ENCODE assay signal across 14 cellular contexts in genomic region chr1:233721003-233721595, GRCh38.
A peak's percentile ranks its signal among the peaks of the same experiment; 100 is the strongest.
DNase-seq lines count a peak whose midpoint lies in the region; ATAC-seq, FAIRE-seq and TF ChIP-seq lines count a peak whose summit lies in the region.
"Had no signal": no experiment of that assay in that cellular context is flagged by ENCODE, and none has a peak within 500 bp of the region (broad histone marks: within the 10 kb centered on the region; RNA-seq: fewer than 3 reads in every experiment).

No MANE protein-coding gene starts in this region.

- intact Hi-C loops in activated CD4-positive, alpha-beta memory T cell treated with anti-CD3 and anti-CD28 coated beads for 36 hours (cut with micrococcal nuclease) = loop anchor here (1.0 kb wide), 1 partner anchor 94 kb away; no protein-coding TSS in a partner anchor

- H3K4me3 Mint-ChIP-seq in activated CD4-positive, alpha-beta memory T cell treated with anti-CD3 and anti-CD28 coated beads for 36 hours = no peak overlapping the region
- H3K4me3 Mint-ChIP-seq: neural progenitor cell; stimulated activated naive CD8-positive, alpha-beta T cell treated with anti-CD3 and anti-CD28 coated beads, Interleukin-15, amount 100 ng/mL, for 72 hours had no signal

- no peak overlapping the region for H3K27ac Mint-ChIP-seq in activated CD4-positive, alpha-beta memory T cell treated with anti-CD3 and anti-CD28 coated beads for 36 hours
- H3K27ac Mint-ChIP-seq: neural progenitor cell had no signal

- H3K4me1 Mint-ChIP-seq in activated CD4-positive, alpha-beta memory T cell treated with anti-CD3 and anti-CD28 coated beads for 36 hours (ENCODE audit: low read depth) = no peaks in the 10 kb centered on the region
- H3K4me1 Mint-ChIP-seq: stimulated activated naive CD8-positive, alpha-beta T cell treated with anti-CD3 and anti-CD28 coated beads, Interleukin-15, amount 100 ng/mL, for 72 hours had no signal

- no peaks in the 10 kb centered on the region for H3K36me3 Mint-ChIP-seq in activated CD4-positive, alpha-beta memory T cell treated with anti-CD3 and anti-CD28 coated beads for 36 hours
- H3K36me3 Mint-ChIP-seq: neural progenitor cell had no signal

- no peak overlapping the region for H3K27ac ChIP-seq in coronary artery
- H3K27ac ChIP-seq: ascending aorta, esophagus squamous epithelium, neural progenitor cell had no signal

- peak; percentile 99 for FAIRE-seq in islet of Langerhans (lab: Jason Lieb, UNC)

- no peak for TF ChIP-seq CTCF in coronary artery (IDR thresholded peaks at IDR 0.05)

- POLR2A ChIA-PET in activated CD4-positive, alpha-beta memory T cell treated with anti-CD3 and anti-CD28 coated beads for 36 hours (lab: Charles Lee) = no interaction called here

- no peaks in the 10 kb centered on the region for H3K9me3 Mint-ChIP-seq in activated CD4-positive, alpha-beta memory T cell treated with anti-CD3 and anti-CD28 coated beads for 36 hours
- H3K9me3 Mint-ChIP-seq: stimulated activated naive CD8-positive, alpha-beta T cell treated with anti-CD3 and anti-CD28 coated beads, Interleukin-15, amount 100 ng/mL, for 72 hours had no signal

- H3K27me3 Mint-ChIP-seq in activated CD4-positive, alpha-beta memory T cell treated with anti-CD3 and anti-CD28 coated beads for 36 hours = peaks cover 17% of the 10 kb centered on the region
- H3K27me3 Mint-ChIP-seq: stimulated activated naive CD8-positive, alpha-beta T cell treated with anti-CD3 and anti-CD28 coated beads, Interleukin-15, amount 100 ng/mL, for 72 hours had no signal

- H3K4me3 ChIP-seq in coronary artery = no peak overlapping the region
- H3K4me3 ChIP-seq: ascending aorta, esophagus squamous epithelium, neural progenitor cell had no signal

- DNase-seq in NCI-H1105 treated with DMSO at 0.1 percent for 48 hours (lab: John Stamatoyannopoulos, UW) (peak; percentile 1), NCI-H1105 (lab: John Stamatoyannopoulos, UW) (no peak), RPMI8226 (peak; percentile 27), coronary artery (ENCODE audit: low spot score) (no peak), cortex of kidney (lab: John Stamatoyannopoulos, UW) (no peak)
- no peak for DNase-seq in activated CD4-positive, alpha-beta memory T cell treated with anti-CD3 and anti-CD28 coated beads for 36 hours
- DNase-seq: activated CD8-positive, alpha-beta memory T cell treated with anti-CD3 and anti-CD28 coated beads, Interleukin-2, amount 50 U/mL, for 48 hours; esophagus squamous epithelium; stimulated activated CD4-positive, alpha-beta T cell treated with anti-CD3 and anti-CD28 coated beads, Interleukin-1b, Interleukin-23, amount 100 ng/mL, for 48 hours; stimulated activated naive CD8-positive, alpha-beta T cell treated with anti-CD3 and anti-CD28 coated beads, Interleukin-15, amount 100 ng/mL, for 72 hours had no signal

- peak; percentile 69 for ATAC-seq in HG03060 (IDR thresholded peaks at IDR 0.05; ENCODE audit: low read depth, unreplicated experiment)
- ATAC-seq: stimulated activated naive CD8-positive, alpha-beta T cell treated with anti-CD3 and anti-CD28 coated beads, Interleukin-15, amount 100 ng/mL, for 72 hours had no signal

- CTCF ChIA-PET in activated CD4-positive, alpha-beta memory T cell treated with anti-CD3 and anti-CD28 coated beads for 36 hours (lab: Charles Lee) = interaction anchor here (0.6 kb wide), 1 partner anchor 429 kb away, joined by 3 read pairs; no protein-coding TSS in a partner anchor

Comparison
In these comparisons a context has a peak if more than half of its experiments do, and no peak if none do; other contexts are left out.
1. DNase-seq: peak in NCI-H1105 treated with DMSO at 0.1 percent for 48 hours (single experiment) and RPMI8226 (single experiment); none in NCI-H1105 (single experiment), coronary artery (single experiment), cortex of kidney (single experiment) and activated CD4-positive, alpha-beta memory T cell treated with anti-CD3 and anti-CD28 coated beads for 36 hours (single experiment).